16 cellular contexts compared by ENCODE assay signal in genomic region chr2:52402128-52402527, GRCh38.
DNase-seq lines count a peak whose midpoint lies in the region; ATAC-seq and TF ChIP-seq lines count a peak whose summit lies in the region.
"Had no signal": no experiment of that assay in that cellular context is flagged by ENCODE, and none has a peak within 500 bp of the region (broad histone marks: within the 10 kb centered on the region; RNA-seq: fewer than 3 reads in every experiment).

No MANE protein-coding gene starts in this region.

- in situ Hi-C loops in IMR-90 (cut with MboI; ENCODE audit: low sequenced_read_pairs), result no loop called here

- no peak for TF ChIP-seq POLR2A in IMR-90 (IDR thresholded peaks at IDR 0.05; ENCODE audit: low read depth, low read length)
- TF ChIP-seq POLR2A in thyroid gland (IDR thresholded peaks at IDR 0.05), result no peak

- H3K4me3 ChIP-seq in IMR-90 (ENCODE audit: insufficient read depth, low read depth, low read length) (no peak overlapping the region), thyroid gland (replicated peaks in 1 of 3) (no peak overlapping the region)
- H3K4me3 ChIP-seq: HAP-1 had no signal

- H3K9me1 ChIP-seq in IMR-90 (ENCODE audit: insufficient read depth, low read length), result no peaks in the 10 kb centered on the region

- no TSS peak for BruUV-seq in IMR-90 (replicated peaks; lab: Mats Ljungman, UMichigan)

- H2BK15ac ChIP-seq in IMR-90 (ENCODE audit: low read depth, low read length), result no peak overlapping the region

- no peak overlapping the region for H3K14ac ChIP-seq in IMR-90 (replicated peaks; ENCODE audit: low read depth, low read length)

- H3K9ac ChIP-seq in IMR-90 (ENCODE audit: low read depth, low read length), result no peak overlapping the region

- no peaks in the 10 kb centered on the region for H3K27me3 ChIP-seq in IMR-90 (ENCODE audit: control insufficient read depth, insufficient read depth, low read length)
- no peaks in the 10 kb centered on the region for H3K27me3 ChIP-seq in thyroid gland
- H3K27me3 ChIP-seq: BE2C had no signal

- H3K9me3 ChIP-seq in IMR-90 (ENCODE audit: control insufficient read depth, insufficient read depth, low read length), result no peaks in the 10 kb centered on the region
- H3K9me3 ChIP-seq in thyroid gland, result no peaks in the 10 kb centered on the region
- H3K9me3 ChIP-seq: BE2C, HAP-1 had no signal

- H3K27ac ChIP-seq in IMR-90 (ENCODE audit: insufficient read depth, low read length) (no peak overlapping the region), thyroid gland (no peak overlapping the region)

- H3K36me3 ChIP-seq in IMR-90 (ENCODE audit: control insufficient read depth, insufficient read depth, low read length), result no peaks in the 10 kb centered on the region
- no peaks in the 10 kb centered on the region for H3K36me3 ChIP-seq in thyroid gland
- H3K36me3 ChIP-seq: BE2C, HAP-1 had no signal

- no peak overlapping the region for H3K4me2 ChIP-seq in IMR-90 (ENCODE audit: low read depth, low read length)

- no peak for TF ChIP-seq RAD21 in IMR-90 (IDR thresholded peaks at IDR 0.05; ENCODE audit: low read length)

- CTCF ChIA-PET in IMR-90 (lab: Yijun Ruan, JAX), result no interaction called here

- no peak overlapping the region for H4K8ac ChIP-seq in IMR-90 (ENCODE audit: low read depth in 2 of 2, low read length in 2 of 2)

- H2BK5ac ChIP-seq in IMR-90 (ENCODE audit: low read depth, low read length, poor library complexity, severe bottlenecking), result no peak overlapping the region

- H2AK9ac ChIP-seq in IMR-90 (replicated peaks; ENCODE audit: low read depth, low read length, poor library complexity), result no peak overlapping the region

- intact Hi-C loops in IMR-90 (cut with micrococcal nuclease) (no loop called here), thyroid gland (cut with DNase I) (no loop called here)

- H3K4ac ChIP-seq in IMR-90 (ENCODE audit: low read depth, low read length), result no peak overlapping the region

- no peaks in the 10 kb centered on the region for H3K79me1 ChIP-seq in IMR-90 (ENCODE audit: low read depth in 1 of 2, low read length in 2 of 2)

- no peak overlapping the region for H2BK20ac ChIP-seq in IMR-90 (ENCODE audit: low read depth, low read length)

- POLR2A ChIA-PET in IMR-90 (lab: Charles Lee; ENCODE audit: unreplicated experiment), result no interaction called here

- dilution Hi-C loops in IMR-90 (cut with HindIII; ENCODE audit: low sequenced_read_pairs, unreplicated experiment), result no loop called here

- no peak overlapping the region for H3K56ac ChIP-seq in IMR-90 (ENCODE audit: extremely low read depth, insufficient read depth, low read length)

- peak overlapping the region; percentile 26 for H2AFZ ChIP-seq in IMR-90 (replicated peaks; ENCODE audit: low read length, poor library complexity)

- H2BK120ac ChIP-seq in IMR-90 (ENCODE audit: low read depth, low read length), result no peak overlapping the region

- DNase-seq in IMR-90, result no peak
- peak; percentile 49 to 89 for DNase-seq in NCI-H524 (lab: John Stamatoyannopoulos, UW)
- peak; percentile 34 for DNase-seq in cerebellum (ENCODE audit: low spot score)
- peak; percentile 28 to 32 for DNase-seq in thyroid gland
- no peak for DNase-seq in HUDEP-2 (lab: John Stamatoyannopoulos, UW; ENCODE audit: unreplicated experiment in 76 of 76)
- no peak for DNase-seq in stimulated activated CD4-positive, alpha-beta T cell treated with anti-CD3 and anti-CD28 coated beads, Interleukin-4, amount 100 ng/mL, for 24 hours
- DNase-seq in activated gamma-delta T cell (lab: John Stamatoyannopoulos, UW), result no peak
- DNase-seq: ACHN; BE2C; CD4-positive, CD25-positive, alpha-beta regulatory T cell; CD8-positive, alpha-beta memory T cell; COR-L47; DMS153; DMS79; GDM1 had no signal

- H4K20me1 ChIP-seq in IMR-90 (ENCODE audit: insufficient read depth, low read length), result no peaks in the 10 kb centered on the region

- H3K4me1 ChIP-seq in IMR-90 (ENCODE audit: control insufficient read depth, insufficient read depth, low read length), result no peaks in the 10 kb centered on the region
- no peaks in the 10 kb centered on the region for H3K4me1 ChIP-seq in thyroid gland
- H3K4me1 ChIP-seq: BE2C, HAP-1 had no signal

- TF ChIP-seq CTCF in IMR-90 (conservative IDR thresholded peaks at IDR 0.05; ENCODE audit: low read depth, low read length), result no peak
- no peak for TF ChIP-seq CTCF in thyroid gland (IDR thresholded peaks at IDR 0.05)

- H4K91ac ChIP-seq in IMR-90 (ENCODE audit: insufficient read depth, low read depth, low read length), result no peak overlapping the region

- no CpG with 5 or more reads among the region's 6 CpGs for WGBS in IMR-90 (ENCODE audit: extremely low coverage in 2 of 2, insufficient read length in 1 of 2), 2 experiments
- WGBS in thyroid gland, 2 donors, result 61 to 66% methylated on average over 6 of the region's 6 CpGs

- H4K5ac ChIP-seq in IMR-90 (ENCODE audit: low read depth, low read length), result no peak overlapping the region

- H3K18ac ChIP-seq in IMR-90 (ENCODE audit: low read depth, low read length), result no peak overlapping the region

- no peak overlapping the region for H2AK5ac ChIP-seq in IMR-90 (ENCODE audit: low read depth, low read length)

- no peak for ATAC-seq in IMR-90 (ENCODE audit: low read depth)

- no peak overlapping the region for H3K23ac ChIP-seq in IMR-90 (ENCODE audit: low read depth, low read length)

TF ChIP-seq in IMR-90, 13 proteins besides CTCF, POLR2A, EP300 and RAD21:
- no peak for TF ChIP-seq BHLHE40 (IDR thresholded peaks at IDR 0.05; ENCODE audit: low read depth, low read length)
- TF ChIP-seq USF2 (IDR thresholded peaks at IDR 0.05; ENCODE audit: low read depth, low read length), result no peak
- TF ChIP-seq MAFK (IDR thresholded peaks at IDR 0.05; ENCODE audit: low read depth, low read length), result no peak
- TF ChIP-seq CHD1 (IDR thresholded peaks at IDR 0.05; ENCODE audit: low read depth, low read length), result no peak
- no peak for TF ChIP-seq ELK1 (IDR thresholded peaks at IDR 0.05; ENCODE audit: borderline replicate concordance, low read depth, low read length)
- TF ChIP-seq MAZ (IDR thresholded peaks at IDR 0.05; ENCODE audit: borderline replicate concordance, low read depth, low read length), result no peak
- no peak for TF ChIP-seq FOS (IDR thresholded peaks at IDR 0.05; ENCODE audit: low read depth, low read length)
- no peak for TF ChIP-seq RFX5 (IDR thresholded peaks at IDR 0.05; ENCODE audit: low read depth, low read length)
- no peak for TF ChIP-seq NFE2L2 (IDR thresholded peaks at IDR 0.05; ENCODE audit: low read depth, low read length)
- no peak for TF ChIP-seq RCOR1 (IDR thresholded peaks at IDR 0.05; ENCODE audit: insufficient replicate concordance, low read length)
- no peak for TF ChIP-seq MXI1 (IDR thresholded peaks at IDR 0.05; ENCODE audit: borderline replicate concordance, low read depth, low read length)

Comparison
In these comparisons a context has a peak if more than half of its experiments do, and no peak if none do; other contexts are left out.
1. DNase-seq: peak in NCI-H524 (2 of 2), cerebellum (single experiment) and thyroid gland (2 of 2); none in IMR-90 (single experiment), HUDEP-2 (0 of 76), stimulated activated CD4-positive, alpha-beta T cell treated with anti-CD3 and anti-CD28 coated beads, Interleukin-4, amount 100 ng/mL, for 24 hours (single experiment) and activated gamma-delta T cell (single experiment).